30 cellular contexts compared by ENCODE assay signal in genomic region chr11:119427279-119427678, GRCh38. TPM values are rescaled to one million over a fixed set of nuclear protein-coding genes. Genes with fewer than 3 reads are reported as not detected.
A peak's percentile ranks its signal among the peaks of the same experiment; 100 is the strongest.
DNase-seq lines count a peak whose midpoint lies in the region; ATAC-seq, FAIRE-seq and TF ChIP-seq lines count a peak whose summit lies in the region.
"Had no signal": no experiment of that assay in that cellular context is flagged by ENCODE, and none has a peak within 500 bp of the region (broad histone marks: within the 10 kb centered on the region; RNA-seq: fewer than 3 reads in every experiment).

No MANE protein-coding gene starts in this region.

- H3K9me2 ChIP-seq in PC-9 (ENCODE audit: insufficient read depth): no peaks in the 10 kb centered on the region

- BruUV-seq in PC-9 (replicated peaks; lab: Mats Ljungman, UMichigan): no TSS peak

- no peak overlapping the region for H3K18ac ChIP-seq in H1 (ENCODE audit: extremely low read depth, low read length)

- POLR2A ChIA-PET in activated CD4-positive, alpha-beta memory T cell treated with anti-CD3 and anti-CD28 coated beads for 36 hours (lab: Charles Lee): interaction anchor here (1.1 kb wide), 1 partner anchor 12 kb away, joined by 3 read pairs; no protein-coding TSS in a partner anchor
- POLR2A ChIA-PET in activated CD4-positive, alpha-beta memory T cell treated with anti-CD3 and anti-CD28 coated beads, Interleukin-2, amount 10 ng/mL, durations not matched to agents 7 days and 5 days (lab: Charles Lee): no interaction called here
- POLR2A ChIA-PET in PC-9 (lab: Charles Lee; ENCODE audit: unreplicated experiment) (no interaction called here), H1 (lab: Charles Lee; ENCODE audit: partially characterized antibody) (interaction anchor here (7.0 kb wide), 1 partner anchor 10 kb away, joined by 50 read pairs; no protein-coding TSS in a partner anchor)

- H3K36me3 ChIP-seq in PC-9 (ENCODE audit: low read depth) (no peaks in the 10 kb centered on the region), H1 (ENCODE audit: control insufficient read depth in 2 of 4, insufficient read depth in 4 of 4, low read length in 3 of 4) (no peaks in the 10 kb centered on the region), sigmoid colon (no peaks in the 10 kb centered on the region)
- H3K36me3 ChIP-seq: left ventricle myocardium inferior, neural progenitor cell, pancreas had no signal

- TF ChIP-seq CTCF in PC-9 (conservative IDR thresholded peaks at IDR 0.05) (no peak), H1 (IDR thresholded peaks at IDR 0.05; ENCODE audit: control extremely low read depth in 1 of 3, insufficient read depth in 1 of 3, low read depth in 1 of 3, low read length in 3 of 3) (no peak), sigmoid colon (IDR thresholded peaks at IDR 0.05) (no peak), progenitor cell of endocrine pancreas (IDR thresholded peaks at IDR 0.05; ENCODE audit: unreplicated experiment) (no peak)

- no peak overlapping the region for H4K5ac ChIP-seq in H1 (ENCODE audit: insufficient read length, low read depth, low read length)

- TF ChIP-seq POLR2A in H1 (IDR thresholded peaks at IDR 0.05; ENCODE audit: control extremely low read depth in 1 of 2, low read depth in 2 of 2, low read length in 2 of 2): no peak
- TF ChIP-seq POLR2A in sigmoid colon (IDR thresholded peaks at IDR 0.05): no peak

- H2BK120ac ChIP-seq in H1 (replicated peaks; ENCODE audit: low read depth, low read length): no peak overlapping the region

- no peak overlapping the region for H3K9ac ChIP-seq in H1 (replicated peaks in 1 of 4; ENCODE audit: extremely low read depth in 1 of 4, low read depth in 3 of 4, low read length in 3 of 4)
- H3K9ac ChIP-seq: neural progenitor cell had no signal

- TF ChIP-seq RAD21 in H1 (IDR thresholded peaks at IDR 0.05 in 1 of 2, conservative IDR thresholded peaks at IDR 0.05 in 1 of 2; ENCODE audit: low read depth in 2 of 2, low read length in 2 of 2): no peak

- peaks cover 1% of the 10 kb centered on the region; the same call in 1 of the 2 replicates for H3K23me2 ChIP-seq in H1 (ENCODE audit: low read depth, low read length)

- TF ChIP-seq EP300 in H1 (IDR thresholded peaks at IDR 0.05; ENCODE audit: borderline replicate concordance in 1 of 2, low read depth in 2 of 2, low read length in 2 of 2) (no peak), sigmoid colon (IDR thresholded peaks at IDR 0.05) (no peak)

- H2AFZ ChIP-seq in PC-9 (no peak overlapping the region), H1 (ENCODE audit: low read length) (no peak overlapping the region)
- H2AFZ ChIP-seq: neural progenitor cell had no signal

- H3K4me2 ChIP-seq in PC-9 (no peak overlapping the region), H1 (ENCODE audit: insufficient read depth in 1 of 2, low read depth in 2 of 2, low read length in 2 of 2) (no peak overlapping the region)
- H3K4me2 ChIP-seq: neural progenitor cell, smooth muscle cell had no signal

- no peak overlapping the region for H3K4me3 ChIP-seq in PC-9
- H3K4me3 ChIP-seq in H1 (ENCODE audit: extremely low read depth in 1 of 4, insufficient read depth in 2 of 4, low read depth in 3 of 4, low read length in 4 of 4): no peak overlapping the region
- H3K4me3 ChIP-seq in sigmoid colon: no peak overlapping the region
- H3K4me3 ChIP-seq: left ventricle myocardium inferior, neural progenitor cell, pancreas, SK-N-MC, smooth muscle cell, testis had no signal

- no peaks in the 10 kb centered on the region for H3K36me3 Mint-ChIP-seq in activated CD4-positive, alpha-beta memory T cell treated with anti-CD3 and anti-CD28 coated beads for 36 hours
- H3K36me3 Mint-ChIP-seq in activated CD4-positive, alpha-beta memory T cell treated with anti-CD3 and anti-CD28 coated beads, Interleukin-2, amount 10 ng/mL, durations not matched to agents 7 days and 5 days (ENCODE audit: low read depth): no peaks in the 10 kb centered on the region
- H3K36me3 Mint-ChIP-seq in progenitor cell of endocrine pancreas (ENCODE audit: insufficient read depth): no peaks in the 10 kb centered on the region
- H3K36me3 Mint-ChIP-seq: brain, CD14-positive monocyte, IgD-negative memory B cell, neural progenitor cell had no signal

- H2BK15ac ChIP-seq in H1 (ENCODE audit: low read length): no peak overlapping the region

- WGBS in H1 (ENCODE audit: extremely low coverage in 1 of 2, insufficient coverage in 1 of 2, insufficient read length in 1 of 2, insufficient replicate concordance in 2 of 2, low coverage in 1 of 2, low lambda C conversion rate in 2 of 2, missing lambda C conversion rate in 1 of 2), 2 experiments: 96% methylated on average over 5 of the region's 5 CpGs; no CpG with 5 or more reads in 1 of the 2 experiments
- 81 to 83% methylated on average over 5 of the region's 5 CpGs for WGBS in sigmoid colon, 2 donors

- no peak for ATAC-seq in HG03457 (IDR thresholded peaks at IDR 0.05; ENCODE audit: unreplicated experiment)
- ATAC-seq: activated CD4-positive, CD25-positive, alpha-beta regulatory T cell treated with anti-CD3 and anti-CD28 coated beads, Interleukin-2, amount 50 U/mL, for 24 hours; pancreas; stimulated activated naive CD8-positive, alpha-beta T cell treated with anti-CD3 and anti-CD28 coated beads, Interleukin-15, Interleukin-2, amounts not matched to agents 100 U/mL and 50 U/mL, for 24 hours had no signal

- H2BK5ac ChIP-seq in H1 (ENCODE audit: low read depth, low read length): no peak overlapping the region

- H4K20me1 ChIP-seq in PC-9 (ENCODE audit: insufficient read depth) (no peaks in the 10 kb centered on the region), H1 (replicated peaks in 1 of 2; ENCODE audit: control insufficient read depth in 1 of 2, insufficient read depth in 2 of 2, low read length in 2 of 2) (no peaks in the 10 kb centered on the region)

- H3F3A ChIP-seq in PC-9 (ENCODE audit: insufficient read depth, low read depth): no peaks in the 10 kb centered on the region; the same call in 1 of the 2 replicates

- H3K27ac ChIP-seq in PC-9 (no peak overlapping the region), H1 (ENCODE audit: low read depth, low read length) (no peak overlapping the region), sigmoid colon (no peak overlapping the region)
- H3K27ac ChIP-seq: left ventricle myocardium inferior, neural progenitor cell, pancreas, SK-N-MC, testis had no signal

- no peaks in the 10 kb centered on the region for H3K27me3 ChIP-seq in PC-9 (ENCODE audit: insufficient read depth, low read depth)
- no peaks in the 10 kb centered on the region; a peak in 1 of 7 replicates for H3K27me3 ChIP-seq in H1 (replicated peaks in 1 of 4; ENCODE audit: control insufficient read depth in 3 of 4, extremely low read depth in 1 of 4, insufficient read depth in 3 of 4, low read length in 3 of 4)
- H3K27me3 ChIP-seq in sigmoid colon: peaks cover 0 to 10% (median 9%) of the 10 kb centered on the region in 3 donors
- H3K27me3 ChIP-seq: neural progenitor cell, pancreas, testis had no signal

- H3K14ac ChIP-seq in H1 (ENCODE audit: insufficient read length): no peak overlapping the region

- peaks cover 42% of the 10 kb centered on the region for H3K27me3 Mint-ChIP-seq in activated CD4-positive, alpha-beta memory T cell treated with anti-CD3 and anti-CD28 coated beads for 36 hours
- H3K27me3 Mint-ChIP-seq in activated CD4-positive, alpha-beta memory T cell treated with anti-CD3 and anti-CD28 coated beads, Interleukin-2, amount 10 ng/mL, durations not matched to agents 7 days and 5 days: peaks cover 47% of the 10 kb centered on the region
- peaks cover 58% of the 10 kb centered on the region for H3K27me3 Mint-ChIP-seq in progenitor cell of endocrine pancreas

- H2BK12ac ChIP-seq in H1 (ENCODE audit: low read depth, low read length): 0 out of 2 replicates have a peak overlapping the region, but pooled peaks have one; percentile 1

- no peak overlapping the region; the same call in 1 of the 2 replicates for H2BK20ac ChIP-seq in H1 (ENCODE audit: low read length)

- no peaks in the 10 kb centered on the region for H3K9me3 Mint-ChIP-seq in activated CD4-positive, alpha-beta memory T cell treated with anti-CD3 and anti-CD28 coated beads for 36 hours
- no peaks in the 10 kb centered on the region for H3K9me3 Mint-ChIP-seq in activated CD4-positive, alpha-beta memory T cell treated with anti-CD3 and anti-CD28 coated beads, Interleukin-2, amount 10 ng/mL, durations not matched to agents 7 days and 5 days
- no peaks in the 10 kb centered on the region for H3K9me3 Mint-ChIP-seq in progenitor cell of endocrine pancreas (ENCODE audit: low read depth)

- FAIRE-seq in H1 (lab: Jason Lieb, UNC): no peak
- FAIRE-seq: G401.6, keratinocyte, pancreas, urothelium cell line had no signal

- H4K8ac ChIP-seq in H1 (ENCODE audit: extremely low read depth, insufficient read depth, low read length): no peak overlapping the region

- no peaks in the 10 kb centered on the region for H3K9me3 ChIP-seq in PC-9 (ENCODE audit: insufficient read depth, low read depth)
- no peaks in the 10 kb centered on the region for H3K9me3 ChIP-seq in H1 (ENCODE audit: insufficient read depth in 2 of 2, low read depth in 1 of 2, low read length in 1 of 2)
- no peaks in the 10 kb centered on the region for H3K9me3 ChIP-seq in sigmoid colon
- H3K9me3 ChIP-seq: pancreas, testis had no signal

- peak; percentile 26 for DNase-seq in activated CD4-positive, alpha-beta memory T cell treated with anti-CD3 and anti-CD28 coated beads for 36 hours
- DNase-seq in activated CD4-positive, alpha-beta memory T cell treated with anti-CD3 and anti-CD28 coated beads, Interleukin-2, amount 10 ng/mL, durations not matched to agents 7 days and 5 days: no peak
- DNase-seq in PC-9 (peak; percentile 49 to 55), H1 (ENCODE audit: low read depth in 1 of 2, low spot score in 2 of 2) (no peak), sigmoid colon (peak; percentile 73), progenitor cell of endocrine pancreas (ENCODE audit: low spot score, unreplicated experiment) (no peak)
- no peak for DNase-seq in activated effector memory CD4-positive, alpha-beta T cell treated with Interleukin-2 at 50 U/mL for 16 hours
- DNase-seq: 8988T; activated CD8-positive, alpha-beta memory T cell treated with anti-CD3 and anti-CD28 coated beads, Interleukin-2, amount 50 U/mL, for 48 hours; activated naive CD4-positive, alpha-beta T cell treated with anti-CD3 and anti-CD28 coated beads, Interleukin-2, amount 50 U/mL, for 16 hours; amniotic stem cell; H7; left ventricle myocardium inferior; mesendoderm; NCI-H1417 treated with DMSO at 0.1 percent for 48 hours; NCI-H2081; pancreas; stimulated activated naive CD8-positive, alpha-beta T cell treated with anti-CD3 and anti-CD28 coated beads, Interleukin-15, Interleukin-2, amounts not matched to agents 100 U/mL and 50 U/mL, for 24 hours; testis had no signal

- no peaks in the 10 kb centered on the region for H3K79me1 ChIP-seq in H1 (ENCODE audit: low read depth, low read length)

- no peak overlapping the region for H2AK5ac ChIP-seq in H1 (ENCODE audit: low read depth, low read length)

- intact Hi-C loops in activated CD4-positive, alpha-beta memory T cell treated with anti-CD3 and anti-CD28 coated beads for 36 hours (cut with micrococcal nuclease): loop anchor here (2.0 kb wide), 1 partner anchor 14 kb away; no protein-coding TSS in a partner anchor
- intact Hi-C loops in PC-9 (cut with micrococcal nuclease; ENCODE audit: unreplicated experiment) (no loop called here), sigmoid colon (cut with DNase I) (no loop called here)

- no peak overlapping the region for H3K4me3 Mint-ChIP-seq in activated CD4-positive, alpha-beta memory T cell treated with anti-CD3 and anti-CD28 coated beads for 36 hours
- no peak overlapping the region for H3K4me3 Mint-ChIP-seq in activated CD4-positive, alpha-beta memory T cell treated with anti-CD3 and anti-CD28 coated beads, Interleukin-2, amount 10 ng/mL, durations not matched to agents 7 days and 5 days
- H3K4me3 Mint-ChIP-seq in progenitor cell of endocrine pancreas (ENCODE audit: low read depth): no peak overlapping the region
- H3K4me3 Mint-ChIP-seq: brain, CD14-positive monocyte, IgD-negative memory B cell, neural progenitor cell had no signal

- H3K4me1 ChIP-seq in PC-9 (replicated peaks; ENCODE audit: insufficient read depth) (peaks cover 3% of the 10 kb centered on the region), H1 (replicated peaks in 1 of 4; ENCODE audit: control insufficient read depth in 3 of 4, insufficient read depth in 4 of 4, low read length in 3 of 4) (peaks cover 4 to 22% (median 16%) of the 10 kb centered on the region in 4 experiments), sigmoid colon (peaks cover 0 to 32% (median 27%) of the 10 kb centered on the region in 4 donors)
- H3K4me1 ChIP-seq: pancreas, testis had no signal

- no peak overlapping the region for H4K91ac ChIP-seq in H1 (replicated peaks; ENCODE audit: insufficient read length, low read length)

- peaks cover 23% of the 10 kb centered on the region for H3K4me1 Mint-ChIP-seq in activated CD4-positive, alpha-beta memory T cell treated with anti-CD3 and anti-CD28 coated beads for 36 hours (ENCODE audit: low read depth)
- H3K4me1 Mint-ChIP-seq in activated CD4-positive, alpha-beta memory T cell treated with anti-CD3 and anti-CD28 coated beads, Interleukin-2, amount 10 ng/mL, durations not matched to agents 7 days and 5 days: peaks cover 16% of the 10 kb centered on the region
- H3K4me1 Mint-ChIP-seq in progenitor cell of endocrine pancreas (ENCODE audit: low read depth): peaks cover 3% of the 10 kb centered on the region

- H3K4ac ChIP-seq in H1 (replicated peaks; ENCODE audit: insufficient read length, low read depth, low read length): no peak overlapping the region

- H3K56ac ChIP-seq in H1 (replicated peaks; ENCODE audit: insufficient read length, low read depth, low read length): no peak overlapping the region

- CTCF ChIA-PET in activated CD4-positive, alpha-beta memory T cell treated with anti-CD3 and anti-CD28 coated beads for 36 hours (lab: Charles Lee): interaction anchor here (1.6 to 2.9 kb wide), 2 partner anchors 47 to 71 kb away, joined by 4 to 9 read pairs; no protein-coding TSS in a partner anchor
- CTCF ChIA-PET in activated CD4-positive, alpha-beta memory T cell treated with anti-CD3 and anti-CD28 coated beads, Interleukin-2, amount 10 ng/mL, durations not matched to agents 7 days and 5 days (lab: Charles Lee): no interaction called here
- CTCF ChIA-PET in PC-9 (lab: Charles Lee) (no interaction called here), H1 (lab: Charles Lee; ENCODE audit: partially characterized antibody) (interaction anchor here (1.0 to 1.3 kb wide), 3 partner anchors 11 to 52 kb away, joined by 3 to 5 read pairs (median 3); no protein-coding TSS in a partner anchor)

- H3K23ac ChIP-seq in H1 (ENCODE audit: insufficient read length): no peak overlapping the region

- H3K79me2 ChIP-seq in PC-9 (ENCODE audit: low read depth) (no peaks in the 10 kb centered on the region), H1 (ENCODE audit: control insufficient read depth in 1 of 2, insufficient read depth in 2 of 2, low read length in 2 of 2) (peaks cover 0 to 9% of the 10 kb centered on the region in 2 experiments; a peak in 2 of 4 replicates)

- no peak overlapping the region for H3K27ac Mint-ChIP-seq in activated CD4-positive, alpha-beta memory T cell treated with anti-CD3 and anti-CD28 coated beads for 36 hours
- no peak overlapping the region for H3K27ac Mint-ChIP-seq in activated CD4-positive, alpha-beta memory T cell treated with anti-CD3 and anti-CD28 coated beads, Interleukin-2, amount 10 ng/mL, durations not matched to agents 7 days and 5 days
- H3K27ac Mint-ChIP-seq in progenitor cell of endocrine pancreas: no peak overlapping the region
- H3K27ac Mint-ChIP-seq: brain, CD14-positive monocyte, IgD-negative memory B cell, neural progenitor cell had no signal

RNA-seq across cellular contexts. Expression of gene THY1, which starts 4.3 kb away (rescaled TPM):
- total RNA-seq in activated CD4-positive, alpha-beta memory T cell treated with anti-CD3 and anti-CD28 coated beads for 36 hours: 1 to 10 TPM; 5.4 to 6.9 TPM
- 1 to 10 TPM; 1.3 to 2.0 TPM for total RNA-seq in activated CD4-positive, alpha-beta memory T cell treated with anti-CD3 and anti-CD28 coated beads, Interleukin-2, amount 10 ng/mL, durations not matched to agents 7 days and 5 days
- total RNA-seq in PC-9 (2021) (not detected in 2 replicates), sigmoid colon (100 to 1,000 TPM in 1 of 4 donors, 10 to 100 TPM in 3; 10.4 to 214 (median 71.5) TPM), progenitor cell of endocrine pancreas (0.44 and 0.62 TPM in 2 replicates)
- total RNA-seq in H1 (2021; fragmentation: NEBNext Ultra II Directional; extraction: Animal tissue kit (Norgen Biotek cat#: 25700)): 259 and 286 TPM in 2 replicates
- polyA plus RNA-seq in H1 (2011; rRNA removed) (2,050 and 2,479 TPM in 2 replicates), sigmoid colon (10 to 100 TPM in 1 of 3 donors, 1 to 10 TPM in 2; 5.3 to 61.1 (median 5.4) TPM)
- 1,448 TPM for polyA plus RNA-seq in H1 (2011; cell fraction: cytosol; rRNA removed)
- 660 TPM for polyA plus RNA-seq in H1 (2011; cell fraction: nucleus; rRNA removed)
- 327 to 599 TPM (median 496 TPM) in 4 replicates for polyA plus RNA-seq in H1 (2012, experiment 1 of 2)
- polyA plus RNA-seq in H1 (2012, experiment 2 of 2): 595 TPM
- 909 TPM for polyA plus RNA-seq in H1 (2013, experiment 1 of 2)
- 1,095 TPM for polyA plus RNA-seq in H1 (2013, experiment 2 of 2)
- 708 and 816 TPM in 2 replicates for polyA minus RNA-seq in H1 (2011; rRNA and poly(A)+ RNA removed)
- polyA minus RNA-seq in H1 (2011; cell fraction: cytosol; rRNA and poly(A)+ RNA removed): 233 TPM
- 264 TPM for polyA minus RNA-seq in H1 (2011; cell fraction: nucleus; rRNA and poly(A)+ RNA removed)
- polyA plus RNA-seq: CD14-positive monocyte, IgD-negative memory B cell had no signal

RNA-seq across cellular contexts. Expression of gene USP2, which starts 45.8 kb away (rescaled TPM):
- 1 to 10 TPM; 1.4 to 2.2 TPM for total RNA-seq in activated CD4-positive, alpha-beta memory T cell treated with anti-CD3 and anti-CD28 coated beads for 36 hours
- under 1 TPM; 0.48 to 0.53 TPM for total RNA-seq in activated CD4-positive, alpha-beta memory T cell treated with anti-CD3 and anti-CD28 coated beads, Interleukin-2, amount 10 ng/mL, durations not matched to agents 7 days and 5 days
- 2.1 and 2.7 TPM in 2 replicates for total RNA-seq in PC-9 (2021)
- 6.9 and 8.5 TPM in 2 replicates for total RNA-seq in H1 (2021; fragmentation: NEBNext Ultra II Directional; extraction: Animal tissue kit (Norgen Biotek cat#: 25700))
- polyA plus RNA-seq in H1 (2011; rRNA removed): 2.2 and 3.9 TPM in 2 replicates
- polyA plus RNA-seq in H1 (2011; cell fraction: cytosol; rRNA removed): 2.1 TPM
- 3.5 TPM for polyA plus RNA-seq in H1 (2011; cell fraction: nucleus; rRNA removed)
- polyA plus RNA-seq in H1 (2012, experiment 1 of 2): 5.3 to 6.6 TPM (median 5.9 TPM) in 4 replicates
- polyA plus RNA-seq in H1 (2012, experiment 2 of 2): 5.0 TPM
- polyA plus RNA-seq in H1 (2013, experiment 1 of 2): 4.6 TPM
- 4.3 TPM for polyA plus RNA-seq in H1 (2013, experiment 2 of 2)
- polyA minus RNA-seq in H1 (2011; rRNA and poly(A)+ RNA removed): 7.0 and 7.9 TPM in 2 replicates
- 4.6 TPM for polyA minus RNA-seq in H1 (2011; cell fraction: cytosol; rRNA and poly(A)+ RNA removed)
- polyA minus RNA-seq in H1 (2011; cell fraction: nucleus; rRNA and poly(A)+ RNA removed): 7.3 TPM
- total RNA-seq in sigmoid colon: 1 to 10 TPM in 3 of 4 donors, under 1 TPM in 1; 0.71 to 1.9 (median 1.5) TPM
- 10 to 100 TPM; 11.6 to 13.2 (median 13.0) TPM for polyA plus RNA-seq in sigmoid colon
- 5.1 and 6.3 TPM in 2 replicates for total RNA-seq in progenitor cell of endocrine pancreas
- polyA plus RNA-seq: CD14-positive monocyte, IgD-negative memory B cell had no signal

Comparison
In these comparisons a context has a peak if more than half of its experiments do, and no peak if none do; other contexts are left out.
1. DNase-seq: peak in activated CD4-positive, alpha-beta memory T cell treated with anti-CD3 and anti-CD28 coated beads for 36 hours (single experiment), PC-9 (2 of 2) and sigmoid colon (single experiment); none in activated CD4-positive, alpha-beta memory T cell treated with anti-CD3 and anti-CD28 coated beads, Interleukin-2, amount 10 ng/mL, durations not matched to agents 7 days and 5 days (single experiment), H1 (0 of 2), activated effector memory CD4-positive, alpha-beta T cell treated with Interleukin-2 at 50 U/mL for 16 hours (single experiment) and progenitor cell of endocrine pancreas (single experiment).
2. CTCF ChIA-PET loops: an anchor here in activated CD4-positive, alpha-beta memory T cell treated with anti-CD3 and anti-CD28 coated beads for 36 hours (1.6 to 2.9 kb wide) and H1 (1.0 to 1.3 kb wide); none called in activated CD4-positive, alpha-beta memory T cell treated with anti-CD3 and anti-CD28 coated beads, Interleukin-2, amount 10 ng/mL, durations not matched to agents 7 days and 5 days and PC-9.
3. POLR2A ChIA-PET loops: an anchor here in activated CD4-positive, alpha-beta memory T cell treated with anti-CD3 and anti-CD28 coated beads for 36 hours (1.1 kb wide) and H1 (7.0 kb wide); none called in activated CD4-positive, alpha-beta memory T cell treated with anti-CD3 and anti-CD28 coated beads, Interleukin-2, amount 10 ng/mL, durations not matched to agents 7 days and 5 days and PC-9.